In genomic region chr15:85414495-85414894, GRCh38 we compare ENCODE assay signal across 10 cellular contexts. TPM values are rescaled to one million over a fixed set of nuclear protein-coding genes. Genes with fewer than 3 reads are reported as not detected.
DNase-seq lines count a peak whose midpoint lies in the region; ATAC-seq and TF ChIP-seq lines count a peak whose summit lies in the region.
"Had no signal": no experiment of that assay in that cellular context is flagged by ENCODE, and none has a peak within 500 bp of the region (broad histone marks: within the 10 kb centered on the region; RNA-seq: fewer than 3 reads in every experiment).

No MANE protein-coding gene starts in this region.

- intact Hi-C loops in heart left ventricle (cut with DNase I), result loop anchor here in 4 of 10 donors (2.0 to 10.0 kb wide), 5 partner anchors 50 to 120 kb away; no protein-coding TSS in a partner anchor
- intact Hi-C loops in vagina (cut with DNase I), result no loop called here
- intact Hi-C loops in colonic mucosa (cut with DNase I), result no loop called here

- H3K4me3 ChIP-seq in heart left ventricle, result no peak overlapping the region
- no peak overlapping the region for H3K4me3 ChIP-seq in vagina
- H3K4me3 ChIP-seq in colonic mucosa, result no peak overlapping the region
- H3K4me3 ChIP-seq: Peyer's patch had no signal

- H3K27me3 Mint-ChIP-seq in activated naive CD4-positive, alpha-beta T cell treated with anti-CD3 and anti-CD28 coated beads, Interleukin-2, amount 50 U/mL, for 24 hours, result no peaks in the 10 kb centered on the region
- H3K27me3 Mint-ChIP-seq in T-cell, result no peaks in the 10 kb centered on the region

- CTCF ChIA-PET in T-cell (lab: Charles Lee), result interaction anchor here (0.5 to 5.2 kb wide), 19 partner anchors 9 to 138 kb away, joined by 3 to 61 read pairs (median 5); partner anchors contain the start of gene AKAP13 (in 1 of the 2)

- H3K9me3 ChIP-seq in heart left ventricle (no peaks in the 10 kb centered on the region), vagina (no peaks in the 10 kb centered on the region), colonic mucosa (no peaks in the 10 kb centered on the region)
- H3K9me3 ChIP-seq: Peyer's patch had no signal

- peak overlapping the region; percentile 93 for H3K27ac Mint-ChIP-seq in activated naive CD4-positive, alpha-beta T cell treated with anti-CD3 and anti-CD28 coated beads, Interleukin-2, amount 50 U/mL, for 24 hours
- H3K27ac Mint-ChIP-seq in T-cell, result peak overlapping the region; percentile 83 to 90

- no peaks in the 10 kb centered on the region for H3K36me3 ChIP-seq in heart left ventricle
- no peaks in the 10 kb centered on the region for H3K36me3 ChIP-seq in vagina
- no peaks in the 10 kb centered on the region for H3K36me3 ChIP-seq in colonic mucosa
- H3K36me3 ChIP-seq: Peyer's patch had no signal

- H3K4me1 Mint-ChIP-seq in activated naive CD4-positive, alpha-beta T cell treated with anti-CD3 and anti-CD28 coated beads, Interleukin-2, amount 50 U/mL, for 24 hours, result peaks cover 88% of the 10 kb centered on the region
- H3K4me1 Mint-ChIP-seq in T-cell, result peaks cover 70 to 81% (median 79%) of the 10 kb centered on the region in 3 donors

- H3K9me3 Mint-ChIP-seq in activated naive CD4-positive, alpha-beta T cell treated with anti-CD3 and anti-CD28 coated beads, Interleukin-2, amount 50 U/mL, for 24 hours, result no peaks in the 10 kb centered on the region
- no peaks in the 10 kb centered on the region for H3K9me3 Mint-ChIP-seq in T-cell

- H3K4me3 Mint-ChIP-seq in activated naive CD4-positive, alpha-beta T cell treated with anti-CD3 and anti-CD28 coated beads, Interleukin-2, amount 50 U/mL, for 24 hours, result peak overlapping the region; percentile 68
- peak overlapping the region in 1 of 3 donors; percentile 13 for H3K4me3 Mint-ChIP-seq in T-cell

- no peak for DNase-seq in activated naive CD4-positive, alpha-beta T cell treated with Interleukin-2 at 50 U/mL for 16 hours
- DNase-seq in T-cell (no peak), heart left ventricle (no peak), vagina (ENCODE audit: extremely low spot score in 2 of 2) (no peak), colonic mucosa (no peak)
- DNase-seq: Peyer's patch; stimulated activated CD8-positive, alpha-beta memory T cell treated with anti-CD3 and anti-CD28 coated beads, Interleukin-4, amount 100 ng/mL, for 48 hours had no signal

- H3K27me3 ChIP-seq in heart left ventricle (no peaks in the 10 kb centered on the region), vagina (no peaks in the 10 kb centered on the region), colonic mucosa (no peaks in the 10 kb centered on the region)
- H3K27me3 ChIP-seq: Peyer's patch had no signal

- H3K36me3 Mint-ChIP-seq in activated naive CD4-positive, alpha-beta T cell treated with anti-CD3 and anti-CD28 coated beads, Interleukin-2, amount 50 U/mL, for 24 hours, result peaks cover 14% of the 10 kb centered on the region
- peaks cover 11% of the 10 kb centered on the region for H3K36me3 Mint-ChIP-seq in T-cell

- ATAC-seq in T-cell (replicated peaks in 1 of 4), result peak in 1 of 4 experiments; percentile 39
- ATAC-seq in heart left ventricle, result peak in 1 of 4 donors; percentile 37
- ATAC-seq in HG03159 (IDR thresholded peaks at IDR 0.05; ENCODE audit: unreplicated experiment), result no peak
- no peak for ATAC-seq in GM19328 (IDR thresholded peaks at IDR 0.05; ENCODE audit: unreplicated experiment)

- H3K27ac ChIP-seq in heart left ventricle (peak overlapping the region in 8 of 12 donors; percentile 29 to 80 (median 67)), vagina (peak overlapping the region; percentile 56), colonic mucosa (no peak overlapping the region)

- no peak overlapping the region for H3K9ac ChIP-seq in colonic mucosa (ENCODE audit: low read depth in 2 of 2, low read length in 2 of 2)

- POLR2A ChIA-PET in T-cell (lab: Charles Lee), result interaction anchor here in 1 of 2 donors (1.0 kb wide), 1 partner anchor 17 kb away, joined by 3 read pairs; no protein-coding TSS in a partner anchor

- TF ChIP-seq CTCF in heart left ventricle (IDR thresholded peaks at IDR 0.05) (peak in 8 of 12 donors; percentile 6 to 47 (median 40)), vagina (IDR thresholded peaks at IDR 0.05) (peak in 1 of 3 experiments; percentile 22), colonic mucosa (IDR thresholded peaks at IDR 0.05) (no peak)

- H3K4me1 ChIP-seq in heart left ventricle, result peaks cover 7 to 78% (median 45%) of the 10 kb centered on the region in 12 donors
- peaks cover 51% of the 10 kb centered on the region for H3K4me1 ChIP-seq in vagina
- peaks cover 6% of the 10 kb centered on the region for H3K4me1 ChIP-seq in colonic mucosa

- TF ChIP-seq POLR2A in heart left ventricle (IDR thresholded peaks at IDR 0.05) (no peak), vagina (IDR thresholded peaks at IDR 0.05) (no peak)

RNA-seq across cellular contexts. Expression of gene AKAP13, which starts 34.1 kb away (rescaled TPM):
- 100 to 1,000 TPM; 232 to 391 (median 281) TPM for total RNA-seq in T-cell
- total RNA-seq in heart left ventricle, result 100 to 1,000 TPM; 259 to 598 (median 357) TPM
- 100 to 1,000 TPM; 124 to 169 TPM for polyA plus RNA-seq in heart left ventricle
- 177 TPM for total RNA-seq in vagina
- total RNA-seq in colonic mucosa, result 100 to 1,000 TPM in 1 of 2 donors, 10 to 100 TPM in 1; 87.3 to 106 TPM
